ENCODE assay signal across 9 cellular contexts in genomic region chr1:2237773-2238172, GRCh38. TPM values are rescaled to one million over a fixed set of nuclear protein-coding genes. Genes with fewer than 3 reads are reported as not detected.
DNase-seq lines count a peak whose midpoint lies in the region; ATAC-seq and TF ChIP-seq lines count a peak whose summit lies in the region.
"Had no signal": no experiment of that assay in that cellular context is flagged by ENCODE, and none has a peak within 500 bp of the region (broad histone marks: within the 10 kb centered on the region; RNA-seq: fewer than 3 reads in every experiment).

No MANE protein-coding gene starts in this region.

- peaks cover 75% of the 10 kb centered on the region for H3K4me1 Mint-ChIP-seq in central memory CD8-positive, alpha-beta T cell

- 65 to 68% methylated on average over 19 of the region's 19 CpGs for WGBS in heart right ventricle, 2 donors
- 83% methylated on average over 19 of the region's 19 CpGs for WGBS in mesenchymal stem cell

- H3K36me3 ChIP-seq in heart right ventricle (peaks cover 0 to 25% (median 0%) of the 10 kb centered on the region in 9 donors), mesenchymal stem cell (ENCODE audit: control insufficient read depth in 1 of 2, insufficient read depth in 2 of 2, low read depth in 1 of 2, low read length in 2 of 2) (peaks cover 4 to 47% of the 10 kb centered on the region in 2 experiments), upper lobe of right lung (no peaks in the 10 kb centered on the region)

- peaks cover 84% of the 10 kb centered on the region for H3K36me3 Mint-ChIP-seq in central memory CD8-positive, alpha-beta T cell (ENCODE audit: insufficient read depth)

- peak overlapping the region in 1 of 2 experiments; percentile 27 for H3K18ac ChIP-seq in mesenchymal stem cell (ENCODE audit: low read depth in 1 of 2, low read length in 2 of 2)

- no peaks in the 10 kb centered on the region for H3K27me3 Mint-ChIP-seq in central memory CD8-positive, alpha-beta T cell

- H3K9me3 ChIP-seq in heart right ventricle (no peaks in the 10 kb centered on the region), mesenchymal stem cell (ENCODE audit: control insufficient read depth, low read length) (no peaks in the 10 kb centered on the region), upper lobe of right lung (no peaks in the 10 kb centered on the region)

- H3K27ac ChIP-seq in heart right ventricle: peak overlapping the region in 4 of 10 donors; percentile 2 to 56 (median 40)
- H3K27ac ChIP-seq in mesenchymal stem cell (ENCODE audit: low read length, poor library complexity, severe bottlenecking): no peak overlapping the region
- peak overlapping the region; percentile 52 for H3K27ac ChIP-seq in upper lobe of right lung

- H4K8ac ChIP-seq in mesenchymal stem cell (ENCODE audit: low read length): no peak overlapping the region

- DNase-seq in Right ventricle myocardium superior: peak; percentile 61
- no peak for DNase-seq in heart right ventricle
- no peak for DNase-seq in central memory CD8-positive, alpha-beta T cell (ENCODE audit: low spot score in 2 of 2)
- no peak for DNase-seq in mesenchymal stem cell
- no peak for DNase-seq in upper lobe of right lung
- no peak for DNase-seq in activated CD8-positive, alpha-beta memory T cell treated with anti-CD3 and anti-CD28 coated beads, Interleukin-2, amount 50 U/mL, for 48 hours
- DNase-seq: IMR-90 had no signal

- no peaks in the 10 kb centered on the region for H3K27me3 ChIP-seq in heart right ventricle
- no peaks in the 10 kb centered on the region for H3K27me3 ChIP-seq in mesenchymal stem cell (ENCODE audit: control insufficient read depth in 1 of 2, insufficient read depth in 1 of 2, low read length in 2 of 2)
- H3K27me3 ChIP-seq in upper lobe of right lung: no peaks in the 10 kb centered on the region

- no peak overlapping the region for H4K91ac ChIP-seq in mesenchymal stem cell (ENCODE audit: low read length)

- no peak overlapping the region for H3K14ac ChIP-seq in mesenchymal stem cell (ENCODE audit: low read length in 2 of 2)

- H3K4me1 ChIP-seq in heart right ventricle: peaks cover 57 to 100% (median 98%) of the 10 kb centered on the region in 9 donors
- peaks cover 71% of the 10 kb centered on the region for H3K4me1 ChIP-seq in mesenchymal stem cell (ENCODE audit: control insufficient read depth, insufficient read depth, low read depth, low read length)
- peaks cover 97% of the 10 kb centered on the region for H3K4me1 ChIP-seq in upper lobe of right lung

- peak overlapping the region; percentile 38 for H3K9ac ChIP-seq in mesenchymal stem cell (ENCODE audit: low read length)

- peak in 2 of 9 donors; percentile 26 to 32 for TF ChIP-seq CTCF in heart right ventricle (IDR thresholded peaks at IDR 0.05)
- TF ChIP-seq CTCF in upper lobe of right lung (IDR thresholded peaks at IDR 0.05): peak; percentile 20

- intact Hi-C loops in Right ventricle myocardium superior (cut with DNase I): no loop called here
- intact Hi-C loops in heart right ventricle (cut with DNase I): loop anchor here in 2 of 10 donors (10.0 kb wide), 2 partner anchors 57 to 67 kb away; no protein-coding TSS in a partner anchor
- intact Hi-C loops in upper lobe of right lung (cut with DNase I): no loop called here

- H2BK15ac ChIP-seq in mesenchymal stem cell (ENCODE audit: low read depth, poor library complexity, severe bottlenecking): no peak overlapping the region

- H3K79me1 ChIP-seq in mesenchymal stem cell (replicated peaks; ENCODE audit: low read length, poor library complexity, severe bottlenecking): no peaks in the 10 kb centered on the region

- H3K4me3 ChIP-seq in heart right ventricle: no peak overlapping the region
- H3K4me3 ChIP-seq in mesenchymal stem cell (ENCODE audit: insufficient read depth in 1 of 2, low read depth in 1 of 2, low read length in 2 of 2): no peak overlapping the region
- H3K4me3 ChIP-seq in upper lobe of right lung: no peak overlapping the region

- H3K9me3 Mint-ChIP-seq in central memory CD8-positive, alpha-beta T cell: no peaks in the 10 kb centered on the region

- H3K4ac ChIP-seq in mesenchymal stem cell (ENCODE audit: low read depth in 1 of 2, low read length in 2 of 2): peak overlapping the region in 1 of 2 experiments; percentile 24

- no peak overlapping the region for H2AFZ ChIP-seq in mesenchymal stem cell (ENCODE audit: low read depth, low read length)

- H2BK12ac ChIP-seq in mesenchymal stem cell (ENCODE audit: low read length in 2 of 2): no peak overlapping the region

- H2BK120ac ChIP-seq in mesenchymal stem cell (ENCODE audit: low read depth, low read length): no peak overlapping the region

- no peak overlapping the region for H2BK5ac ChIP-seq in mesenchymal stem cell (ENCODE audit: low read depth, low read length, poor library complexity, severe bottlenecking)

- peak overlapping the region; percentile 96 for H3K27ac Mint-ChIP-seq in central memory CD8-positive, alpha-beta T cell (ENCODE audit: low read depth)

- H3K4me2 ChIP-seq in mesenchymal stem cell (ENCODE audit: low read length, poor library complexity, severe bottlenecking): no peak overlapping the region

- peak overlapping the region; percentile 58 for H3K4me3 Mint-ChIP-seq in central memory CD8-positive, alpha-beta T cell

- H2AK5ac ChIP-seq in mesenchymal stem cell (ENCODE audit: low read length, severe bottlenecking): no peak overlapping the region

- no peak overlapping the region for H3K23ac ChIP-seq in mesenchymal stem cell (ENCODE audit: low read length in 2 of 2)

- no peak for ATAC-seq in Right ventricle myocardium superior (ENCODE audit: poor library complexity)
- no peak for ATAC-seq in heart right ventricle
- ATAC-seq in central memory CD8-positive, alpha-beta T cell (replicated peaks; ENCODE audit: extremely low read depth, poor library complexity, severe bottlenecking): no peak
- ATAC-seq in upper lobe of right lung: peak; percentile 3
- ATAC-seq in HG02678 (IDR thresholded peaks at IDR 0.05; ENCODE audit: unreplicated experiment): no peak
- no peak for ATAC-seq in HG03097 (IDR thresholded peaks at IDR 0.05; ENCODE audit: low FRiP score, unreplicated experiment)

RNA-seq across cellular contexts. Expression of gene SKI, which starts 9.7 kb away (rescaled TPM):
- total RNA-seq in Right ventricle myocardium superior (35.1 TPM), heart right ventricle (10 to 100 TPM; 29.4 to 50.9 (median 38.3) TPM), upper lobe of right lung (89.6 TPM)
- 10 to 100 TPM; 13.8 to 16.6 TPM for polyA plus RNA-seq in heart right ventricle
- 43.3 TPM for polyA plus RNA-seq in mesenchymal stem cell (2013, experiment 1 of 2)
- 44.2 TPM for polyA plus RNA-seq in mesenchymal stem cell (2013, experiment 2 of 2)

RNA-seq across cellular contexts. Expression of gene FAAP20, which starts 43.2 kb away (rescaled TPM):
- total RNA-seq in Right ventricle myocardium superior (38.7 TPM), heart right ventricle (10 to 100 TPM; 30.9 to 47.6 (median 38.3) TPM), upper lobe of right lung (55.3 TPM)
- polyA plus RNA-seq in heart right ventricle: 10 to 100 TPM; 83.0 to 83.6 TPM
- 84.5 TPM for polyA plus RNA-seq in mesenchymal stem cell (2013, experiment 1 of 2)
- 86.1 TPM for polyA plus RNA-seq in mesenchymal stem cell (2013, experiment 2 of 2)
